Comparison of ENCODE assay signal across 23 cellular contexts in the genomic region with DNA sequence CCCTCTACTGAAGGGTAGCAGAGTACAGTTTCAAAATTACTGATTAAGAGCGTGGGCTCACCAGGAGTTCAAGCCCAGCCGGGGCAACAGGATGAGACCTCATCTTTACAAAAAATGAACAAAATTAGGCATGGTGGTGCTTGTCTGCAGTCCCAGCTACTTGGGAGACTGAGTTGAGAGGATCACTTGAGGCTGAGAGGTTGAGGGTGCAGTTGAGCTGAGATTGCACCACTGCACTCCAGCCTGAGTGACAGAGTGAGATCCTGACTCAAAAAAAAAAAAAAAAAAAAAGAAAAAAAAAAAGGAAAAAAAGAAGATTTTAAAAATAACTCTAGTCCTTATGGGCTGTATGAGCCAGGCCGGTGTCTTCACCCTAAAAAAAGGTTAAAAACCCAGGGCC.
"Had no signal": no experiment of that assay in that cellular context is flagged by ENCODE, and none has a peak within 500 bp of the region (broad histone marks: within the 10 kb centered on the region; RNA-seq: fewer than 3 reads in every experiment).

No MANE protein-coding gene starts in this region.

- H2AFZ ChIP-seq: parathyroid adenoma had no signal

- H3K4me3 ChIP-seq: ovary, psoas muscle, right lobe of liver, sigmoid colon, stomach, thoracic aorta, thyroid gland, tibial nerve, vagina had no signal

- DNase-seq: naive thymus-derived CD8-positive, alpha-beta T cell; nephron progenitor cell; occipital lobe; ovary; psoas muscle; right cardiac atrium; right lobe of liver; sigmoid colon; small intestine; stimulated activated CD4-positive, alpha-beta T cell treated with anti-CD3 and anti-CD28 coated beads, Interleukin-15, amount 100 ng/mL, for 24 hours; stimulated activated CD4-positive, alpha-beta T cell treated with anti-CD3 and anti-CD28 coated beads, Interleukin-2, amount 100 ng/mL, for 24 hours; stimulated activated CD4-positive, alpha-beta T cell treated with anti-CD3 and anti-CD28 coated beads, Interleukin-2, amount 100 ng/mL, for 48 hours; stimulated activated CD4-positive, alpha-beta T cell treated with anti-CD3 and anti-CD28 coated beads, Interleukin-4, amount 100 ng/mL, for 24 hours; stimulated activated naive B cell treated with anti-CD40 and anti-IgM and Interleukin-4, amounts not matched to agents 10 μg/mL and 1 μg/mL and 100 μg/mL, for 72 hours; stimulated activated naive CD4-positive, alpha-beta T cell treated with Interleukin-2 at 50 U/mL for 16 hours; stomach; thyroid gland had no signal

- H3K27ac ChIP-seq: ovary, parathyroid adenoma, psoas muscle, right lobe of liver, sigmoid colon, stomach, thoracic aorta, thyroid gland, tibial nerve, vagina had no signal

- H3K9ac ChIP-seq: parathyroid adenoma had no signal

- H3K36me3 ChIP-seq: ovary, thoracic aorta, vagina had no signal

- ATAC-seq: naive thymus-derived CD8-positive, alpha-beta T cell; natural killer cell treated with Interleukin-12 subunit alpha and Interleukin-12 subunit beta and Interleukin-15 and Interleukin-18, amount 100 ng/mL, for 72 hours; psoas muscle; right cardiac atrium; right lobe of liver; stimulated activated effector memory CD8-positive, alpha-beta T cell treated with anti-CD3 and anti-CD28 coated beads, Interleukin-12 subunit alpha, Interleukin-12 subunit beta, amount 100 ng/mL, for 72 hours; stimulated activated naive B cell treated with anti-CD40 and anti-IgM and Interleukin-4, amounts not matched to agents 10 μg/mL and 1 μg/mL and 100 μg/mL, for 72 hours had no signal

- H3K79me2 ChIP-seq: parathyroid adenoma had no signal

- H3K27me3 ChIP-seq: ovary, right lobe of liver, sigmoid colon, stomach, thyroid gland, tibial nerve, vagina had no signal

- H3K4me1 ChIP-seq: parathyroid adenoma, psoas muscle, right lobe of liver, sigmoid colon, stomach, thyroid gland, tibial nerve, vagina had no signal

- H3K9me3 ChIP-seq: ovary, psoas muscle, right lobe of liver, sigmoid colon, stomach, thoracic aorta, thyroid gland, tibial nerve, vagina had no signal
